ENCODE assay signal across 8 cellular contexts in genomic region chr10:77926566-77927342, GRCh38. TPM values are rescaled to one million over a fixed set of nuclear protein-coding genes. Genes with fewer than 3 reads are reported as not detected.
A peak's percentile ranks its signal among the peaks of the same experiment; 100 is the strongest.
DNase-seq lines count a peak whose midpoint lies in the region; ATAC-seq and TF ChIP-seq lines count a peak whose summit lies in the region.

DLG5 (minus strand) TSS chr10:77926755; CDS start chr10:77926520, 235 bp downstream.

- H3K4me3 ChIP-seq in coronary artery, result peak within 1 kb of the TSS; percentile 78

- peak within 1 kb of the TSS; percentile 69 to 75 for H3K27ac ChIP-seq in coronary artery

- ATAC-seq in GM18498 (IDR thresholded peaks at IDR 0.05; ENCODE audit: unreplicated experiment) (peak; percentile 78), HG03103 (IDR thresholded peaks at IDR 0.05; ENCODE audit: low read depth, unreplicated experiment) (peak; percentile 70), left lobe of liver (peak; percentile 89)

- DNase-seq in AG08395 (ENCODE audit: low spot score), result peak; percentile 81
- DNase-seq in SK-N-DZ (ENCODE audit: low spot score), result peak; percentile 33
- DNase-seq in coronary artery (ENCODE audit: low spot score), result peak; percentile 78
- DNase-seq in left lobe of liver (ENCODE audit: low spot score), result peak; percentile 71
- peak; percentile 12 for DNase-seq in stimulated activated CD8-positive, alpha-beta memory T cell treated with anti-CD3 and anti-CD28 coated beads, Interleukin-12 subunit alpha, Interleukin-12 subunit beta, amount 100 ng/mL, for 4 hours (ENCODE audit: low read depth)
- DNase-seq in AML-193 (lab: John Stamatoyannopoulos, UW), result no peak

- TF ChIP-seq CTCF in coronary artery (IDR thresholded peaks at IDR 0.05), result no peak

RNA-seq across cellular contexts. Expression of gene DLG5, which starts in this region (rescaled TPM):
- polyA plus RNA-seq in SK-N-DZ (2014; cell fraction: cytosol; rRNA removed), result 20.6 and 23.3 TPM in 2 replicates
- polyA plus RNA-seq in SK-N-DZ (2014; cell fraction: nucleus; rRNA removed), result 26.3 and 39.2 TPM in 2 replicates
- 9.3 TPM for total RNA-seq in left lobe of liver

Comparison
In these comparisons a context has a peak if more than half of its experiments do, and no peak if none do; other contexts are left out.
1. DNase-seq: peak in AG08395 (single experiment), SK-N-DZ (single experiment), coronary artery (single experiment), left lobe of liver (single experiment) and stimulated activated CD8-positive, alpha-beta memory T cell treated with anti-CD3 and anti-CD28 coated beads, Interleukin-12 subunit alpha, Interleukin-12 subunit beta, amount 100 ng/mL, for 4 hours (single experiment); none in AML-193 (0 of 2).
2. Peak in every context shown above with its lines, with median percentiles within 50 percentile points of each other: ATAC-seq.